ENCODE assay signal across 23 cellular contexts in the genomic region with DNA sequence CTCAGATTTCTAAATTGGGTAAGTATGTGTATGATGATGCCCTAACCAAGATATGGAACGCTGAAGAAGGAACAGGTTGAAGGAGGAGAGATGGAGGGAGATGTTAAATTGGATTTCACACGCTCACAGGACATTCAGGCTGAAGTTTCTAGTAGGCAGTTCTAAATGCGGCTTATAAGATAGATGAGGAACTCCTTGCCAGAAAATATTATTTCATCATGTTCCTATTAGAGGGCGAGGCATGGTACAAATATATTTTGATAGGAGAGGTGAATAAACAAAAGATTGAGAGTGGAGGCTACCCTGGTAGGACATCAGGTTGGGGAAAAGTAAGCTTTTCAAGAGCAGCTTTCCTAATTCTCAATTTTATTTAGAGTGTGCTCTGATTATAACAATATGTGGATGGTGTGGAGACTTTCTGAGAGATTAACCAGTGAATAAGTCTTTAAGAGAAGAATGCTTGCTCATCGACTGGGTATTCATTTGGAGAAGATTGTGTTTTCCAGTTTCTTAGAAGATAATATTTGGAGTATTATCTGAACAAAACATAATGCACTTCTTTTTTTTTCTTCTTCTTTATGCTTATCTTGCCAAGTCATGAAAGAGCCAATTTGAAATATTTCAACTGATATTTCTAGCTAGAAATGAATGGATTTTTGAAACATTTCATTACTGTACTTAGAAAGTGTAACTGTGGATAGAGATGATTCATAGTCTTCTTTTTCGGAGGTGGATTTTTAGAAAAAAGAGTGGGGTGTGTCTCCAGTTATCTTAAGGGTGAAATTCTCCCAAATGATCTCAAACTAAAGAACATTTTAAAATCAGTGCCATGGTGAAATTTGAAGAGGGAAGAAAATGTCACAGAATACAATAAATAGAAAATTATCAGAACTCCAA.
"Had no signal": no experiment of that assay in that cellular context is flagged by ENCODE, and none has a peak within 500 bp of the region (broad histone marks: within the 10 kb centered on the region; RNA-seq: fewer than 3 reads in every experiment).

No MANE protein-coding gene starts in this region.

- H3K4me2 ChIP-seq: hepatocyte had no signal

- H3K36me3 Mint-ChIP-seq: naive thymus-derived CD8-positive, alpha-beta T cell; WTC11 had no signal

- H3K4me3 ChIP-seq: cardiac muscle cell, hepatocyte, tibial artery had no signal

- H3K4me3 Mint-ChIP-seq: activated CD4-positive, alpha-beta T cell treated with anti-CD3 and anti-CD28 coated beads for 36 hours; activated naive CD4-positive, alpha-beta T cell treated with anti-CD3 and anti-CD28 coated beads for 36 hours; activated naive CD8-positive, alpha-beta T cell treated with anti-CD3 and anti-CD28 coated beads, Interleukin-2, amount 10 ng/mL, durations not matched to agents 7 days and 5 days; activated T-cell treated with anti-CD3 and anti-CD28 coated beads, Interleukin-2, amount 50 U/mL, for 4 hours; immature natural killer cell; mesothelial cell of epicardium; naive thymus-derived CD8-positive, alpha-beta T cell; T-helper 2 cell treated with Interferon-gamma antibody and Interleukin-4, amounts not matched to agents 5 μg/mL and 100 μg/mL, for 36 hours; WTC11 had no signal

- H3K27ac Mint-ChIP-seq: activated CD4-positive, alpha-beta T cell treated with anti-CD3 and anti-CD28 coated beads for 36 hours; activated naive CD4-positive, alpha-beta T cell treated with anti-CD3 and anti-CD28 coated beads for 36 hours; activated naive CD8-positive, alpha-beta T cell treated with anti-CD3 and anti-CD28 coated beads, Interleukin-2, amount 10 ng/mL, durations not matched to agents 7 days and 5 days; mesothelial cell of epicardium; naive thymus-derived CD8-positive, alpha-beta T cell; T-helper 2 cell treated with Interferon-gamma antibody and Interleukin-4, amounts not matched to agents 5 μg/mL and 100 μg/mL, for 36 hours; WTC11 had no signal

- H3K27me3 Mint-ChIP-seq: activated CD4-positive, alpha-beta T cell treated with anti-CD3 and anti-CD28 coated beads for 36 hours had no signal

- H3K79me2 ChIP-seq: hepatocyte had no signal

- H3K27me3 ChIP-seq: cardiac muscle cell, foreskin keratinocyte, hepatocyte, tibial artery had no signal

- DNase-seq: activated CD4-positive, alpha-beta T cell treated with anti-CD3 and anti-CD28 coated beads for 36 hours; activated CD4-positive, alpha-beta T cell treated with anti-CD3 and anti-CD28 coated beads, Interleukin-2, amount 50 U/mL, for 4 hours; activated CD8-positive, alpha-beta memory T cell treated with anti-CD3 and anti-CD28 coated beads for 24 hours; activated CD8-positive, alpha-beta memory T cell treated with anti-CD3 and anti-CD28 coated beads, Interleukin-2, amount 50 U/mL, for 48 hours; activated effector memory CD4-positive, alpha-beta T cell treated with Interleukin-2 at 50 U/mL for 16 hours; activated naive CD4-positive, alpha-beta T cell treated with anti-CD3 and anti-CD28 coated beads for 36 hours; activated naive CD8-positive, alpha-beta T cell treated with anti-CD3 and anti-CD28 coated beads, Interleukin-2, amount 10 ng/mL, durations not matched to agents 7 days and 5 days; activated T-cell treated with anti-CD3 and anti-CD28 coated beads, Interleukin-2, amount 50 U/mL, for 4 hours; foreskin keratinocyte; immature natural killer cell; naive thymus-derived CD8-positive, alpha-beta T cell; stimulated activated CD4-positive, alpha-beta T cell treated with anti-CD3 and anti-CD28 coated beads, Interleukin-4, amount 100 ng/mL, for 24 hours; stimulated activated naive CD8-positive, alpha-beta T cell treated with anti-CD3 and anti-CD28 coated beads, Interleukin-15, Interleukin-2, amounts not matched to agents 100 U/mL and 50 U/mL, for 24 hours; tibial artery had no signal

- H3K4me1 Mint-ChIP-seq: activated CD4-positive, alpha-beta T cell treated with anti-CD3 and anti-CD28 coated beads for 36 hours; activated naive CD8-positive, alpha-beta T cell treated with anti-CD3 and anti-CD28 coated beads, Interleukin-2, amount 10 ng/mL, durations not matched to agents 7 days and 5 days; mesothelial cell of epicardium; naive thymus-derived CD8-positive, alpha-beta T cell had no signal

- H3K36me3 ChIP-seq: cardiac muscle cell, tibial artery had no signal

- ATAC-seq: activated CD4-positive, alpha-beta T cell treated with anti-CD3 and anti-CD28 coated beads for 36 hours; activated T-cell treated with anti-CD3 and anti-CD28 coated beads, Interleukin-2, amount 50 U/mL, for 4 hours; foreskin keratinocyte; left lobe of liver; naive thymus-derived CD8-positive, alpha-beta T cell; SK-N-SH treated with all-trans-retinoic acid at 6 μM for 48 hours; stimulated activated naive CD8-positive, alpha-beta T cell treated with anti-CD3 and anti-CD28 coated beads, Interleukin-15, Interleukin-2, amounts not matched to agents 100 U/mL and 50 U/mL, for 24 hours; WTC11 had no signal

- H3K4me1 ChIP-seq: foreskin keratinocyte, parathyroid adenoma had no signal

- H3K9me3 ChIP-seq: tibial artery had no signal

- H3K27ac ChIP-seq: cardiac muscle cell, epithelial cell of prostate, foreskin keratinocyte, hepatocyte, parathyroid adenoma, tibial artery had no signal
